Comparison of ENCODE assay signal across 8 cellular contexts in the genomic region with DNA sequence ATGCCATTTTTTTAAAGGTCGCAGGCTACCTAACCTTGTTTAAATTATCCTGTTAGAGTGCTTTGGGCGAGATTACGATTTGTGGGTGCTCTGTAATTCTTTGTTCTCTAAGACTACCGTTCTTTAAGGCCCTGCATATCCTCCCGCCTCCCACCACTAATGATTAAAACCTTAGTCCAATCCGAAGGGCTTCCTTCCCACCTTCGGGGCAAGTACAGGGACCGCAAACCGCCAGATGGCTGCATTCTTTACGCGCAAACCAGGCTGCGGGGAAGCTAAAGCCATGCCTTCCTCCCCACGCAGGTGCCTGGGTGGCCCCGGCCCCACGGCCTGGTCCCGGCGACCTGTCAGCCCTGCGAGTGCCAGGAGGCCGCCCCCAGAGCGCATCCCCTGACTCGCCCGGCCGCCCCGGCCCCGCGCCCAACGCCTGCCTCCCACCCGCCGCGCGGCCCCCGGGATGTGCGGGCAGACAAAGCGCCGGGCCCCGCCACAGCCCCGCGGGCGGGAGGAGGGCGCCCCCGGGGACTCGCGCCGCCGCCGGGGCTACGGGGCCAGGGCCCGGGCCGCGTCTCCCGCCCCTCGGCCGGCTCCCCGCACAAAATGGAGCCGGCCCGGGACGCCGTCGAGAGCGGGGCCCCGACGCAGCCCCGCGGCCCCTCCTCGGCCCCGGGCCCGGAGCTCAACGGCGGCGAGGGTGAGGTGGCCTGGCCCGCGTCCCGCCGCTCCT. TPM values are rescaled to one million over a fixed set of nuclear protein-coding genes. Genes with fewer than 3 reads are reported as not detected.
DNase-seq lines count a peak whose midpoint lies in the region; ATAC-seq and TF ChIP-seq lines count a peak whose summit lies in the region.

No MANE protein-coding gene starts in this region.

- peak overlapping the region; percentile 84 to 95 for H3K4me3 Mint-ChIP-seq in CD14-positive monocyte
- peak overlapping the region; percentile 94 for H3K4me3 Mint-ChIP-seq in activated naive CD8-positive, alpha-beta T cell

- H3K27ac ChIP-seq in ovary, result peak overlapping the region; percentile 58 to 90
- peak overlapping the region; percentile 73 to 95 (median 90) for H3K27ac ChIP-seq in upper lobe of left lung

- DNase-seq in CD14-positive monocyte (ENCODE audit: low spot score), result no peak
- DNase-seq in SK-N-DZ (ENCODE audit: low spot score), result peak; percentile 64
- DNase-seq in head of caudate nucleus, result peak in 38 of 42 donors; percentile 8 to 66 (median 36)
- peak; percentile 35 to 66 (median 54) for DNase-seq in ovary
- DNase-seq in upper lobe of left lung, result peak; percentile 39 to 91

- H3K9me3 ChIP-seq in ovary (no peaks in the 10 kb centered on the region), upper lobe of left lung (no peaks in the 10 kb centered on the region)

- H3K36me3 ChIP-seq in ovary (no peaks in the 10 kb centered on the region), upper lobe of left lung (peaks cover 0 to 8% (median 2%) of the 10 kb centered on the region in 4 donors)

- peaks cover 4% of the 10 kb centered on the region in 2 donors for H3K36me3 Mint-ChIP-seq in CD14-positive monocyte
- peaks cover 4% of the 10 kb centered on the region for H3K36me3 Mint-ChIP-seq in activated naive CD8-positive, alpha-beta T cell

- H3K9me3 Mint-ChIP-seq in CD14-positive monocyte, result no peaks in the 10 kb centered on the region
- no peaks in the 10 kb centered on the region for H3K9me3 Mint-ChIP-seq in activated naive CD8-positive, alpha-beta T cell (ENCODE audit: low read depth)

- H3K27me3 ChIP-seq in ovary (no peaks in the 10 kb centered on the region), upper lobe of left lung (no peaks in the 10 kb centered on the region)

- H3K4me1 Mint-ChIP-seq in CD14-positive monocyte, result peaks cover 23% of the 10 kb centered on the region
- H3K4me1 Mint-ChIP-seq in activated naive CD8-positive, alpha-beta T cell (ENCODE audit: low read depth), result peaks cover 28% of the 10 kb centered on the region

- H3K4me3 ChIP-seq in ovary (peak overlapping the region; percentile 72), upper lobe of left lung (peak overlapping the region; percentile 62 to 89 (median 84))

- peaks cover 0 to 5% (median 0%) of the 10 kb centered on the region in 3 donors for H3K27me3 Mint-ChIP-seq in CD14-positive monocyte (ENCODE audit: low read depth in 3 of 3)
- H3K27me3 Mint-ChIP-seq in activated naive CD8-positive, alpha-beta T cell, result no peaks in the 10 kb centered on the region

- H3K27ac Mint-ChIP-seq in CD14-positive monocyte, result peak overlapping the region; percentile 21 to 88 (median 73)
- peak overlapping the region; percentile 94 for H3K27ac Mint-ChIP-seq in activated naive CD8-positive, alpha-beta T cell

- no peak for TF ChIP-seq CTCF in CD14-positive monocyte (IDR thresholded peaks at IDR 0.05)
- TF ChIP-seq CTCF in ovary (IDR thresholded peaks at IDR 0.05), result no peak
- TF ChIP-seq CTCF in upper lobe of left lung (IDR thresholded peaks at IDR 0.05), result no peak

- TF ChIP-seq EP300 in ovary (IDR thresholded peaks at IDR 0.05) (no peak), upper lobe of left lung (IDR thresholded peaks at IDR 0.05) (no peak)

- TF ChIP-seq POLR2A in ovary (IDR thresholded peaks at IDR 0.05) (no peak), upper lobe of left lung (IDR thresholded peaks at IDR 0.05) (no peak)

- ATAC-seq in GM19351 (IDR thresholded peaks at IDR 0.05; ENCODE audit: unreplicated experiment), result peak; percentile 23
- peak; percentile 43 for ATAC-seq in HG03460 (IDR thresholded peaks at IDR 0.05; ENCODE audit: unreplicated experiment)
- ATAC-seq in upper lobe of left lung (ENCODE audit: low FRiP score in 2 of 2), result peak in 1 of 2 donors; percentile 5

- H3K4me1 ChIP-seq in ovary (ENCODE audit: insufficient read depth), result peaks cover 6% of the 10 kb centered on the region
- peaks cover 12 to 46% (median 28%) of the 10 kb centered on the region in 4 donors for H3K4me1 ChIP-seq in upper lobe of left lung

- 0 to 1% (median 1%) methylated on average over 26 to 74 of the region's 74 CpGs for WGBS in ovary, 3 donors
- 0 to 1% methylated on average over 20 to 25 of the region's 74 CpGs for WGBS in upper lobe of left lung, 2 donors

- intact Hi-C loops in CD14-positive monocyte (cut with micrococcal nuclease) (loop anchor here (2.0 to 10.0 kb wide), 7 partner anchors 73 to 967 kb away; partner anchors contain the start of genes HCFC2 (in 2 of the 2), HSP90B1 (in 2 of the 2), EID3 (in 1 of the 2) and TDG (in 1 of the 2)), head of caudate nucleus (cut with DNase I) (loop anchor here (5.0 to 10.0 kb wide), 3 partner anchors 73 to 203 kb away; partner anchors contain the start of genes HCFC2 and HSP90B1), ovary (cut with DNase I) (no loop called here)

RNA-seq across cellular contexts. Expression of gene NFYB, which starts 0.7 kb away (rescaled TPM):
- polyA plus RNA-seq in CD14-positive monocyte, result 10 to 100 TPM; 11.6 to 14.6 TPM
- polyA plus RNA-seq in SK-N-DZ (2014; cell fraction: cytosol; rRNA removed), result 57.0 and 61.3 TPM in 2 replicates
- 47.2 and 59.6 TPM in 2 replicates for polyA plus RNA-seq in SK-N-DZ (2014; cell fraction: nucleus; rRNA removed)
- total RNA-seq in ovary, result 10 to 100 TPM; 23.7 to 38.7 (median 29.5) TPM
- 10 to 100 TPM; 25.4 to 39.1 TPM for polyA plus RNA-seq in ovary
- 100 to 1,000 TPM in 1 of 6 donors, 10 to 100 TPM in 5; 20.3 to 101 (median 39.0) TPM for total RNA-seq in upper lobe of left lung

Comparison
In these comparisons a context has a peak if more than half of its experiments do, and no peak if none do; other contexts are left out.
1. intact Hi-C loops: an anchor here in CD14-positive monocyte (2.0 to 10.0 kb wide) and head of caudate nucleus (5.0 to 10.0 kb wide); none called in ovary.